ENCODE assay signal across 34 cellular contexts in genomic region chr19:6119031-6119430, GRCh38. TPM values are rescaled to one million over a fixed set of nuclear protein-coding genes. Genes with fewer than 3 reads are reported as not detected.
"Had no signal": no experiment of that assay in that cellular context is flagged by ENCODE, and none has a peak within 500 bp of the region (broad histone marks: within the 10 kb centered on the region; RNA-seq: fewer than 3 reads in every experiment).

No MANE protein-coding gene starts in this region.

- DNase-seq: effector CD8-positive, alpha-beta T cell; effector memory CD8-positive, alpha-beta T cell; endodermal cell; erythroblast; esophagus squamous epithelium; foreskin fibroblast; foreskin melanocyte; gastrocnemius medialis; glutamatergic neuron; head of caudate nucleus; heart right ventricle; hippocampal formation; left cardiac atrium; left lung; left ventricle myocardium superior; lower lobe of right lung; mesenchymal stem cell; mucosa of descending colon; naive B cell had no signal

- ATAC-seq: effector memory CD8-positive, alpha-beta T cell; esophagus mucosa; gastrocnemius medialis; heart right ventricle; left cardiac atrium; left lung; left ventricle myocardium superior; lower lobe of right lung; mucosa of descending colon had no signal

- H3K9me3 ChIP-seq: gastrocnemius medialis, lower lobe of right lung, mucosa of descending colon had no signal

- H3K4me1 ChIP-seq: esophagus squamous epithelium, gastrocnemius medialis, heart right ventricle, left lung had no signal

- H3K27ac ChIP-seq: coronary artery, epithelial cell of prostate, esophagus squamous epithelium, gastrocnemius medialis, heart right ventricle had no signal

- H3K36me3 ChIP-seq: esophagus squamous epithelium, gastrocnemius medialis, heart right ventricle, left lung, lower lobe of right lung had no signal

- H3K4me3 ChIP-seq: coronary artery, esophagus squamous epithelium, gastrocnemius medialis, heart right ventricle, left lung, lower lobe of right lung, mucosa of descending colon had no signal

- H3K27me3 ChIP-seq: esophagus squamous epithelium, gastrocnemius medialis, heart right ventricle, left lung had no signal

- FAIRE-seq: colon, endometrium, islet of Langerhans, keratinocyte had no signal

RNA-seq across cellular contexts. Expression of gene ACSBG2, which starts 16.4 kb away (rescaled TPM):
- total RNA-seq: dermis microvascular lymphatic vessel endothelial cell, endodermal cell, esophagus mucosa, gastrocnemius medialis, glomerular endothelial cell, heart right ventricle, kidney epithelial cell, left cardiac atrium, left lung, left ventricle myocardium superior, lower leg skin, lung microvascular endothelial cell, mesenteric fat pad, mesothelial cell of epicardium, mucosa of descending colon, myocyte had no signal
- polyA plus RNA-seq: heart right ventricle, keratinocyte had no signal
